In the genomic region with DNA sequence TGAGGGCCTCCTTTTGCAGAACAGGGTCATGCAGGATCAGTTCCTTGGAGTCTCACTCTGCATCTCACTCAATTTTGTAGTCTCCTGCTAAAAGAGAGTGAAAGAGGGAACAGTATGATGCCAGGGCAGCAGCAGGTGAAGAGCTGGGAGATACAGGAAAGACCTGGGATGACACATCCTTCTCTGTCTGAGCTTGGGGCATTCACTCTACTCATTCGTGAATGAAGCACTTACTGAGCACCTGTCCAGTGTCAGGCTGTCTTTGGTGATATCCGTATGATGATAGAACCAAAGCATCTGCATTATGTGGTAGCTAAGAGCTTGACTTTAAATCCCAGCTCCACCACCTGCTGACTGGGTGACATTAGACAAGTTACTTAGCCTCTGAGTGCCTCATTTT, we compare ENCODE assay signal across 15 cellular contexts. TPM values are rescaled to one million over a fixed set of nuclear protein-coding genes. Genes with fewer than 3 reads are reported as not detected.
DNase-seq lines count a peak whose midpoint lies in the region; TF ChIP-seq lines count a peak whose summit lies in the region.
"Had no signal": no experiment of that assay in that cellular context is flagged by ENCODE, and none has a peak within 500 bp of the region (broad histone marks: within the 10 kb centered on the region; RNA-seq: fewer than 3 reads in every experiment).

No MANE protein-coding gene starts in this region.

- H3K9ac ChIP-seq in Loucy (ENCODE audit: low read depth, low read length, poor library complexity, severe bottlenecking) (peak overlapping the region; percentile 42), colonic mucosa (ENCODE audit: low read depth in 2 of 2, low read length in 2 of 2) (peak overlapping the region in 1 of 2 donors; percentile 31)
- H3K9ac ChIP-seq: SK-N-SH had no signal

- H3K9me3 ChIP-seq in Loucy (ENCODE audit: insufficient read depth, low read depth, low read length) (no peaks in the 10 kb centered on the region), colonic mucosa (no peaks in the 10 kb centered on the region)
- H3K9me3 ChIP-seq: A549, SK-N-SH, tibial artery had no signal

- H3K36me3 Mint-ChIP-seq in neural crest cell (ENCODE audit: low read depth): peaks cover 1% of the 10 kb centered on the region

- no peak overlapping the region for H2AFZ ChIP-seq in Loucy (ENCODE audit: low read length)

- DNase-seq in NCI-H345 (lab: John Stamatoyannopoulos, UW): peak; percentile 20
- no peak for DNase-seq in NCI-H345 treated with DMSO at 0.1 percent for 48 hours (lab: John Stamatoyannopoulos, UW; ENCODE audit: unreplicated experiment)
- DNase-seq in colonic mucosa: no peak
- DNase-seq in neural crest cell (ENCODE audit: low read depth, low spot score): no peak
- no peak for DNase-seq in hepatic stellate cell (ENCODE audit: low spot score)
- no peak for DNase-seq in SHP77 treated with DMSO at 0.1 percent for 48 hours (lab: John Stamatoyannopoulos, UW)
- DNase-seq in HuH-7.5 (ENCODE audit: low spot score): no peak
- DNase-seq: activated CD4-positive, CD25-positive, alpha-beta regulatory T cell treated with anti-CD3 and anti-CD28 coated beads, Interleukin-2, amount 50 U/mL, for 72 hours; activated effector memory CD4-positive, alpha-beta T cell treated with anti-CD3 and anti-CD28 coated beads, Interleukin-2, amount 50 U/mL, for 16 hours; central memory CD4-positive, alpha-beta T cell; NCI-H748 treated with DMSO at 0.1 percent for 48 hours; SK-N-SH; tibial artery had no signal

- H3K27ac ChIP-seq in colonic mucosa: peak overlapping the region; percentile 9
- H3K27ac ChIP-seq: A549, tibial artery had no signal

- no peaks in the 10 kb centered on the region for H3K27me3 Mint-ChIP-seq in neural crest cell (ENCODE audit: low read depth)

- H3K27me3 ChIP-seq in Loucy (ENCODE audit: insufficient read depth, low read length, poor library complexity, severe bottlenecking) (no peaks in the 10 kb centered on the region), colonic mucosa (no peaks in the 10 kb centered on the region)
- H3K27me3 ChIP-seq: tibial artery had no signal

- H3K79me2 ChIP-seq in Loucy (ENCODE audit: insufficient read depth, low read length): peaks cover 98% of the 10 kb centered on the region

- H4K20me1 ChIP-seq in Loucy (ENCODE audit: insufficient read depth, low read length, poor library complexity, severe bottlenecking): peaks cover 81% of the 10 kb centered on the region

- H3K4me1 Mint-ChIP-seq in neural crest cell: peaks cover 34% of the 10 kb centered on the region

- H3K36me3 ChIP-seq in Loucy (ENCODE audit: insufficient read depth, low read length): peaks cover 11% of the 10 kb centered on the region; the same call in 1 of the 2 replicates
- no peaks in the 10 kb centered on the region for H3K36me3 ChIP-seq in colonic mucosa
- H3K36me3 ChIP-seq: tibial artery had no signal

- H3K4me2 ChIP-seq in Loucy (ENCODE audit: low read depth, low read length, poor library complexity, severe bottlenecking): peak overlapping the region; percentile 76
- H3K4me2 ChIP-seq: A549, SK-N-SH had no signal

- peak overlapping the region; percentile 68 for H3K27ac Mint-ChIP-seq in neural crest cell (ENCODE audit: unreplicated experiment)

- H3K9me2 ChIP-seq in Loucy (replicated peaks; ENCODE audit: low read depth, low read length): no peaks in the 10 kb centered on the region
- H3K9me2 ChIP-seq: SK-N-SH had no signal

- no peaks in the 10 kb centered on the region for H3K9me3 Mint-ChIP-seq in neural crest cell

- H3K4me3 Mint-ChIP-seq in neural crest cell: no peak overlapping the region

- no peaks in the 10 kb centered on the region for H3F3A ChIP-seq in Loucy (ENCODE audit: low read depth)

- intact Hi-C loops in colonic mucosa (cut with DNase I): no loop called here

- H3K4me3 ChIP-seq in Loucy (ENCODE audit: low read length, poor library complexity, severe bottlenecking) (no peak overlapping the region), colonic mucosa (no peak overlapping the region)
- H3K4me3 ChIP-seq: A549, tibial artery had no signal

- H3K4me1 ChIP-seq in Loucy (ENCODE audit: insufficient read depth, low read length, poor library complexity, severe bottlenecking): peaks cover 50% of the 10 kb centered on the region
- peaks cover 18% of the 10 kb centered on the region for H3K4me1 ChIP-seq in colonic mucosa

- TF ChIP-seq CTCF in Loucy (conservative IDR thresholded peaks at IDR 0.05; ENCODE audit: low read length): no peak
- TF ChIP-seq CTCF in colonic mucosa (IDR thresholded peaks at IDR 0.05): no peak
- no peak for TF ChIP-seq CTCF in neural crest cell (conservative IDR thresholded peaks at IDR 0.05)

RNA-seq across cellular contexts. Expression of gene SREBF2, which starts 14.4 kb away (rescaled TPM):
- total RNA-seq in colonic mucosa (100 to 1,000 TPM; 159 to 192 TPM), neural crest cell (194 and 209 TPM in 2 replicates)

RNA-seq across cellular contexts. Expression of gene CCDC134, which starts 46.8 kb away (rescaled TPM):
- total RNA-seq in colonic mucosa (10 to 100 TPM in 1 of 2 donors, 1 to 10 TPM in 1; 9.3 to 18.8 TPM), neural crest cell (23.0 and 26.0 TPM in 2 replicates)
